1 cellular context compared by ENCODE assay signal in genomic region chr1:162497723-162498441, GRCh38.
A peak's percentile ranks its signal among the peaks of the same experiment; 100 is the strongest.
TF ChIP-seq lines count a peak whose summit lies in the region.

TSS of gene UHMK1 (plus strand) at chr1:162497818. CDS start at chr1:162498001, 183 bp downstream.

TF ChIP-seq in HepG2, 621 proteins besides CTCF, POLR2A, EP300 and RAD21 (continued from another document):
- TF ChIP-seq ZBTB2 (CRISPR knock-in tag; IDR thresholded peaks at IDR 0.05; ENCODE audit: low read depth) (no peak), SMAD1 (CRISPR knock-in tag; IDR thresholded peaks at IDR 0.05; ENCODE audit: borderline replicate concordance, low read depth) (peak; percentile 42; the same call in 1 of the 2 replicates), HDAC2 (CRISPR knock-in tag; IDR thresholded peaks at IDR 0.05) (peak; percentile 62), ZNF773 (CRISPR knock-in tag; IDR thresholded peaks at IDR 0.05; ENCODE audit: borderline replicate concordance) (no peak), NAIF1 (CRISPR knock-in tag; IDR thresholded peaks at IDR 0.05; ENCODE audit: borderline replicate concordance) (no peak), ZNF282 (IDR thresholded peaks at IDR 0.05; ENCODE audit: partially characterized antibody) (no peak), BRD4 (CRISPR knock-in tag; IDR thresholded peaks at IDR 0.05) (peak; percentile 91), DRAP1 (CRISPR knock-in tag; IDR thresholded peaks at IDR 0.05) (peak; percentile 74), ZNF546 (CRISPR knock-in tag; conservative IDR thresholded peaks at IDR 0.05) (0 out of 2 replicates have a peak, but pooled peaks have one; percentile 56), HCFC1 (IDR thresholded peaks at IDR 0.05; ENCODE audit: low read depth, low read length) (no peak), KIAA2018 (CRISPR knock-in tag; IDR thresholded peaks at IDR 0.05; ENCODE audit: borderline replicate concordance) (no peak), GPBP1L1 (CRISPR knock-in tag; IDR thresholded peaks at IDR 0.05) (no peak), ZNF30 (CRISPR knock-in tag; IDR thresholded peaks at IDR 0.05) (no peak)
TF ChIP-seq in HepG2: peak in this region for 197.
